9 cellular contexts compared by ENCODE assay signal in genomic region chr5:89342106-89342876, GRCh38.
DNase-seq lines count a peak whose midpoint lies in the region; ATAC-seq and TF ChIP-seq lines count a peak whose summit lies in the region.
"Had no signal": no experiment of that assay in that cellular context is flagged by ENCODE, and none has a peak within 500 bp of the region (broad histone marks: within the 10 kb centered on the region; RNA-seq: fewer than 3 reads in every experiment).

No MANE protein-coding gene starts in this region.

- H3K9me3 ChIP-seq in Peyer's patch, result no peaks in the 10 kb centered on the region

- CTCF ChIA-PET in activated naive CD4-positive, alpha-beta T cell treated with anti-CD3 and anti-CD28 coated beads, Interleukin-2, amount 10 ng/mL, durations not matched to agents 7 days and 5 days (lab: Charles Lee), result no interaction called here

- TF ChIP-seq CTCF in Peyer's patch (IDR thresholded peaks at IDR 0.05), result no peak

- H3K27me3 ChIP-seq in Peyer's patch, result no peaks in the 10 kb centered on the region

- peak overlapping the region; percentile 89 to 96 (median 93) for H3K27ac Mint-ChIP-seq in naive B cell
- no peak overlapping the region for H3K27ac Mint-ChIP-seq in activated naive CD4-positive, alpha-beta T cell treated with anti-CD3 and anti-CD28 coated beads, Interleukin-2, amount 10 ng/mL, durations not matched to agents 7 days and 5 days

- H3K4me3 Mint-ChIP-seq in naive B cell, result peak overlapping the region; percentile 3 to 82 (median 50)
- no peak overlapping the region for H3K4me3 Mint-ChIP-seq in activated naive CD4-positive, alpha-beta T cell treated with anti-CD3 and anti-CD28 coated beads, Interleukin-2, amount 10 ng/mL, durations not matched to agents 7 days and 5 days

- no peak overlapping the region for H3K27ac ChIP-seq in Peyer's patch

- TF ChIP-seq POLR2A in Peyer's patch (IDR thresholded peaks at IDR 0.05), result no peak

- peaks cover 0 to 5% (median 0%) of the 10 kb centered on the region in 4 donors for H3K4me1 ChIP-seq in Peyer's patch

- H3K27me3 Mint-ChIP-seq in naive B cell, result no peaks in the 10 kb centered on the region
- H3K27me3 Mint-ChIP-seq in activated naive CD4-positive, alpha-beta T cell treated with anti-CD3 and anti-CD28 coated beads, Interleukin-2, amount 10 ng/mL, durations not matched to agents 7 days and 5 days, result no peaks in the 10 kb centered on the region

- peaks cover 42 to 57% (median 50%) of the 10 kb centered on the region in 3 donors for H3K4me1 Mint-ChIP-seq in naive B cell
- H3K4me1 Mint-ChIP-seq in activated naive CD4-positive, alpha-beta T cell treated with anti-CD3 and anti-CD28 coated beads, Interleukin-2, amount 10 ng/mL, durations not matched to agents 7 days and 5 days, result no peaks in the 10 kb centered on the region

- no peaks in the 10 kb centered on the region for H3K36me3 ChIP-seq in Peyer's patch

- peaks cover 13 to 18% of the 10 kb centered on the region in 2 donors for H3K36me3 Mint-ChIP-seq in naive B cell
- no peaks in the 10 kb centered on the region for H3K36me3 Mint-ChIP-seq in activated naive CD4-positive, alpha-beta T cell treated with anti-CD3 and anti-CD28 coated beads, Interleukin-2, amount 10 ng/mL, durations not matched to agents 7 days and 5 days

- peaks cover 4 to 34% (median 13%) of the 10 kb centered on the region in 7 donors for H3K9me3 Mint-ChIP-seq in naive B cell
- H3K9me3 Mint-ChIP-seq in activated naive CD4-positive, alpha-beta T cell treated with anti-CD3 and anti-CD28 coated beads, Interleukin-2, amount 10 ng/mL, durations not matched to agents 7 days and 5 days, result no peaks in the 10 kb centered on the region

- DNase-seq in RPMI7951 (ENCODE audit: low read depth) (peak; percentile 81), naive B cell (peak; percentile 35), T1000 (lab: John Stamatoyannopoulos, UW) (no peak), Peyer's patch (no peak)
- no peak for DNase-seq in activated naive CD4-positive, alpha-beta T cell treated with anti-CD3 and anti-CD28 coated beads, Interleukin-2, amount 10 ng/mL, durations not matched to agents 7 days and 5 days
- DNase-seq: NCI-H2081 treated with DMSO at 0.1 percent for 48 hours had no signal

- ATAC-seq in GM18867 (IDR thresholded peaks at IDR 0.05; ENCODE audit: unreplicated experiment), result peak; percentile 36
- ATAC-seq in HG02763 (IDR thresholded peaks at IDR 0.05; ENCODE audit: unreplicated experiment), result peak; percentile 27
- peak; percentile 59 to 66 for ATAC-seq in naive B cell (ENCODE audit: low read depth in 2 of 2)
- no peak for ATAC-seq in esophagus mucosa

- no peak overlapping the region for H3K4me3 ChIP-seq in Peyer's patch

Comparison
In these comparisons a context has a peak if more than half of its experiments do, and no peak if none do; other contexts are left out.
1. DNase-seq: peak in RPMI7951 (single experiment) and naive B cell (single experiment); none in T1000 (single experiment), Peyer's patch (0 of 3) and activated naive CD4-positive, alpha-beta T cell treated with anti-CD3 and anti-CD28 coated beads, Interleukin-2, amount 10 ng/mL, durations not matched to agents 7 days and 5 days (single experiment).